Comparison of ENCODE assay signal across 1 cellular context in genomic region chr2:95207111-95207961, GRCh38.
TF ChIP-seq lines count a peak whose summit lies in the region.

TSS of gene ZNF892 (plus strand) at chr2:95207521. CDS start at chr2:95207816, 295 bp downstream.

TF ChIP-seq in GM23338, 12 proteins besides CTCF, POLR2A, EP300 and RAD21 (continued from another document):
- no peak for TF ChIP-seq REST (IDR thresholded peaks at IDR 0.05; ENCODE audit: unreplicated experiment)
- TF ChIP-seq ETS1 (IDR thresholded peaks at IDR 0.05): peak; percentile 81
